ENCODE assay signal across 12 cellular contexts in genomic region chr19:7914598-7915045, GRCh38. TPM values are rescaled to one million over a fixed set of nuclear protein-coding genes. Genes with fewer than 3 reads are reported as not detected.
A peak's percentile ranks its signal among the peaks of the same experiment; 100 is the strongest.
DNase-seq lines count a peak whose midpoint lies in the region; ATAC-seq and TF ChIP-seq lines count a peak whose summit lies in the region.
"Had no signal": no experiment of that assay in that cellular context is flagged by ENCODE, and none has a peak within 500 bp of the region (broad histone marks: within the 10 kb centered on the region; RNA-seq: fewer than 3 reads in every experiment).

Gene TGFBR3L, plus strand, starts transcription at chr19:7914830.

- no peak for TF ChIP-seq CTCF in OCI-LY3 (IDR thresholded peaks at IDR 0.05; ENCODE audit: low read depth, low read length)
- no peak for TF ChIP-seq CTCF in endothelial cell (IDR thresholded peaks at IDR 0.05; ENCODE audit: unreplicated experiment)
- no peak for TF ChIP-seq CTCF in smooth muscle cell (IDR thresholded peaks at IDR 0.05; ENCODE audit: borderline replicate concordance, insufficient read depth, poor library complexity, severe bottlenecking)
- no peak for TF ChIP-seq CTCF in breast epithelium (IDR thresholded peaks at IDR 0.05)

- peaks cover 21% of the 10 kb centered on the region for H3K36me3 ChIP-seq in OCI-LY3 (replicated peaks; ENCODE audit: low read depth, low read length)
- H3K36me3 ChIP-seq in smooth muscle cell (ENCODE audit: low read depth): no peaks in the 10 kb centered on the region
- peaks cover 27% of the 10 kb centered on the region for H3K36me3 ChIP-seq in breast epithelium

- H3K4me1 ChIP-seq in OCI-LY3 (ENCODE audit: low read length): peaks cover 7% of the 10 kb centered on the region; the same call in 1 of the 2 replicates
- H3K4me1 ChIP-seq in smooth muscle cell (ENCODE audit: low read depth): peaks cover 15% of the 10 kb centered on the region
- peaks cover 9 to 21% of the 10 kb centered on the region in 2 donors for H3K4me1 ChIP-seq in breast epithelium

- H3K27me3 Mint-ChIP-seq in activated T-cell treated with anti-CD3 and anti-CD28 coated beads, Interleukin-2, amount 50 U/mL, for 72 hours (ENCODE audit: low read depth): peaks cover 24% of the 10 kb centered on the region
- peaks cover 23% of the 10 kb centered on the region for H3K27me3 Mint-ChIP-seq in endothelial cell (ENCODE audit: unreplicated experiment)

- WGBS in smooth muscle cell (ENCODE audit: low lambda C conversion rate): 88% methylated on average over 12 of the region's 12 CpGs

- H3K4me3 Mint-ChIP-seq in activated T-cell treated with anti-CD3 and anti-CD28 coated beads, Interleukin-2, amount 50 U/mL, for 72 hours: peak within 1 kb of the TSS; percentile 76 to 78
- H3K4me3 Mint-ChIP-seq in endothelial cell (ENCODE audit: unreplicated experiment): peak within 1 kb of the TSS; percentile 69

- H3K9me3 ChIP-seq in OCI-LY3 (ENCODE audit: insufficient read depth, low read length) (no peaks in the 10 kb centered on the region), smooth muscle cell (replicated peaks; ENCODE audit: low read depth) (no peaks in the 10 kb centered on the region), breast epithelium (no peaks in the 10 kb centered on the region)

- no peak for DNase-seq in activated T-cell treated with anti-CD3 and anti-CD28 coated beads, Interleukin-2, amount 50 U/mL, for 72 hours
- DNase-seq in activated T-cell treated with anti-CD3 and anti-CD28 coated beads, Interleukin-2, amount 50 U/mL, for 48 hours: no peak
- DNase-seq in endothelial cell (ENCODE audit: low spot score): no peak
- no peak for DNase-seq in smooth muscle cell (lab: John Stamatoyannopoulos, UW; ENCODE audit: unreplicated experiment)
- DNase-seq in NCI-H526 treated with DMSO at 0.1 percent for 48 hours (lab: John Stamatoyannopoulos, UW): no peak
- DNase-seq in EL: no peak
- no peak for DNase-seq in breast epithelium (ENCODE audit: low spot score in 2 of 2)
- DNase-seq: C1 segment of cervical spinal cord; effector CD4-positive, alpha-beta T cell; NCI-H2081 had no signal

- H4K20me1 ChIP-seq in OCI-LY3 (ENCODE audit: insufficient read depth, low read length): no peaks in the 10 kb centered on the region; the same call in 1 of the 2 replicates
- peaks cover 9% of the 10 kb centered on the region for H4K20me1 ChIP-seq in smooth muscle cell (ENCODE audit: low read depth)

- H3K79me2 ChIP-seq in OCI-LY3 (ENCODE audit: low read length) (no peaks in the 10 kb centered on the region), smooth muscle cell (ENCODE audit: low read depth) (no peaks in the 10 kb centered on the region)

- H3K27me3 ChIP-seq in OCI-LY3 (ENCODE audit: low read depth, low read length) (no peaks in the 10 kb centered on the region), smooth muscle cell (ENCODE audit: low read depth) (no peaks in the 10 kb centered on the region), breast epithelium (peaks cover 10 to 40% of the 10 kb centered on the region in 2 donors)

- H3K36me3 Mint-ChIP-seq in activated T-cell treated with anti-CD3 and anti-CD28 coated beads, Interleukin-2, amount 50 U/mL, for 72 hours (ENCODE audit: insufficient read depth in 2 of 2): peaks cover under 1 to 12% of the 10 kb centered on the region in 2 donors
- peaks cover 7% of the 10 kb centered on the region for H3K36me3 Mint-ChIP-seq in endothelial cell (ENCODE audit: low read depth, unreplicated experiment)

- H3K9ac ChIP-seq in OCI-LY3 (ENCODE audit: low read length) (0 out of 2 replicates have a peak within 1 kb of the TSS, but pooled peaks have one; percentile 67), smooth muscle cell (ENCODE audit: low read depth) (no peak within 1 kb of the TSS)

- H3F3A ChIP-seq in smooth muscle cell (ENCODE audit: low read depth): peaks cover 7% of the 10 kb centered on the region

- H3K9me3 Mint-ChIP-seq in activated T-cell treated with anti-CD3 and anti-CD28 coated beads, Interleukin-2, amount 50 U/mL, for 72 hours: no peaks in the 10 kb centered on the region
- no peaks in the 10 kb centered on the region for H3K9me3 Mint-ChIP-seq in endothelial cell (ENCODE audit: unreplicated experiment)

- no peak within 1 kb of the TSS for H3K27ac Mint-ChIP-seq in activated T-cell treated with anti-CD3 and anti-CD28 coated beads, Interleukin-2, amount 50 U/mL, for 72 hours
- no peak within 1 kb of the TSS for H3K27ac Mint-ChIP-seq in endothelial cell (ENCODE audit: unreplicated experiment)

- H3K27ac ChIP-seq in OCI-LY3 (ENCODE audit: low read length) (no peak within 1 kb of the TSS), smooth muscle cell (ENCODE audit: low read depth) (no peak within 1 kb of the TSS), breast epithelium (no peak within 1 kb of the TSS)

- TF ChIP-seq POLR2A in breast epithelium (IDR thresholded peaks at IDR 0.05): no peak

- no peak for ATAC-seq in activated T-cell treated with anti-CD3 and anti-CD28 coated beads, Interleukin-2, amount 50 U/mL, for 72 hours (replicated peaks in 1 of 2)

- H3K4me2 ChIP-seq in OCI-LY3 (ENCODE audit: low read length) (peak within 1 kb of the TSS; percentile 81), smooth muscle cell (peak within 1 kb of the TSS; percentile 98)

- intact Hi-C loops in breast epithelium (cut with DNase I; ENCODE audit: low total_unique reads): no loop called here

- peaks cover 21% of the 10 kb centered on the region for H3K4me1 Mint-ChIP-seq in activated T-cell treated with anti-CD3 and anti-CD28 coated beads, Interleukin-2, amount 50 U/mL, for 72 hours (ENCODE audit: low read depth)
- peaks cover 8% of the 10 kb centered on the region for H3K4me1 Mint-ChIP-seq in endothelial cell (ENCODE audit: unreplicated experiment)

- H2AFZ ChIP-seq in OCI-LY3 (ENCODE audit: low read depth, low read length) (no peak within 1 kb of the TSS), smooth muscle cell (ENCODE audit: low read depth) (no peak within 1 kb of the TSS)

- H3K4me3 ChIP-seq in OCI-LY3 (ENCODE audit: low read length): peak within 1 kb of the TSS; percentile 77
- H3K4me3 ChIP-seq in smooth muscle cell: peak within 1 kb of the TSS; percentile 60
- no peak within 1 kb of the TSS for H3K4me3 ChIP-seq in breast epithelium

RNA-seq across cellular contexts. Expression of gene TGFBR3L, which starts in this region (rescaled TPM):
- 1 to 10 TPM; 7.4 to 9.7 TPM for total RNA-seq in activated T-cell treated with anti-CD3 and anti-CD28 coated beads, Interleukin-2, amount 50 U/mL, for 72 hours
- not detected for total RNA-seq in endothelial cell (ENCODE audit: unreplicated experiment)
- 18.7 and 20.7 TPM in 2 replicates for total RNA-seq in smooth muscle cell
- 44.0 and 46.6 TPM in 2 replicates for polyA plus RNA-seq in smooth muscle cell
- total RNA-seq in breast epithelium: 1 to 10 TPM in 1 of 3 donors, not detected in 2; 2.3 TPM
- total RNA-seq: omental fat pad had no signal

Comparison
In these comparisons a context has a peak if more than half of its experiments do, and no peak if none do; other contexts are left out.
1. H3K4me3 ChIP-seq: peak in OCI-LY3 (single experiment) and smooth muscle cell (single experiment); none in breast epithelium (0 of 3).